In genomic region chr21:27154451-27155129, GRCh38 we compare ENCODE assay signal across 17 cellular contexts.
DNase-seq lines count a peak whose midpoint lies in the region; ATAC-seq and TF ChIP-seq lines count a peak whose summit lies in the region.
"Had no signal": no experiment of that assay in that cellular context is flagged by ENCODE, and none has a peak within 500 bp of the region (broad histone marks: within the 10 kb centered on the region; RNA-seq: fewer than 3 reads in every experiment).

No MANE protein-coding gene starts in this region.

- WGBS in body of pancreas, 2 donors, result 31 to 35% methylated on average over 4 of the region's 4 CpGs
- WGBS in gastroesophageal sphincter (ENCODE audit: low coverage in 1 of 2), 2 donors, result 22 to 70% methylated on average over 3 to 4 of the region's 4 CpGs
- 39% methylated on average over 4 of the region's 4 CpGs for WGBS in prostate gland

- TF ChIP-seq EP300 in gastroesophageal sphincter (IDR thresholded peaks at IDR 0.05), result no peak

- no peak for TF ChIP-seq POLR2A in body of pancreas (IDR thresholded peaks at IDR 0.05)
- no peak for TF ChIP-seq POLR2A in gastroesophageal sphincter (IDR thresholded peaks at IDR 0.05)
- no peak for TF ChIP-seq POLR2A in prostate gland (IDR thresholded peaks at IDR 0.05)

- intact Hi-C loops in body of pancreas (cut with DNase I), result no loop called here
- intact Hi-C loops in prostate gland (cut with DNase I), result no loop called here

- no peak overlapping the region for H3K4me3 ChIP-seq in body of pancreas
- no peak overlapping the region for H3K4me3 ChIP-seq in gastroesophageal sphincter
- H3K4me3 ChIP-seq in prostate gland, result no peak overlapping the region
- H3K4me3 ChIP-seq: PC-9 had no signal

- peak; percentile 86 for ATAC-seq in body of pancreas
- ATAC-seq in gastroesophageal sphincter, result peak; percentile 80
- peak; percentile 89 for ATAC-seq in omental fat pad (ENCODE audit: low FRiP score)
- no peak for ATAC-seq in GM19395 (IDR thresholded peaks at IDR 0.05; ENCODE audit: unreplicated experiment)

- H3K4me1 ChIP-seq in body of pancreas (peaks cover 21% of the 10 kb centered on the region), gastroesophageal sphincter (peaks cover 0 to 22% (median 0%) of the 10 kb centered on the region in 3 donors), prostate gland (replicated peaks) (no peaks in the 10 kb centered on the region)

- TF ChIP-seq CTCF in body of pancreas (IDR thresholded peaks at IDR 0.05) (no peak), gastroesophageal sphincter (IDR thresholded peaks at IDR 0.05) (no peak), omental fat pad (IDR thresholded peaks at IDR 0.05) (no peak), prostate gland (IDR thresholded peaks at IDR 0.05) (no peak)

- H3K27ac ChIP-seq in body of pancreas (peak overlapping the region in 3 of 4 donors; percentile 50 to 78 (median 76)), gastroesophageal sphincter (peak overlapping the region in 3 of 4 donors; percentile 40 to 50 (median 42)), prostate gland (no peak overlapping the region)
- H3K27ac ChIP-seq: PC-9 had no signal

- no peaks in the 10 kb centered on the region for H3K27me3 ChIP-seq in body of pancreas
- H3K27me3 ChIP-seq in gastroesophageal sphincter, result no peaks in the 10 kb centered on the region
- no peaks in the 10 kb centered on the region for H3K27me3 ChIP-seq in prostate gland (replicated peaks; ENCODE audit: insufficient read depth)

- H3K36me3 ChIP-seq in body of pancreas (replicated peaks in 1 of 2; ENCODE audit: insufficient read depth in 1 of 2, low read depth in 2 of 2) (no peaks in the 10 kb centered on the region), gastroesophageal sphincter (no peaks in the 10 kb centered on the region), prostate gland (no peaks in the 10 kb centered on the region)

- H3K9me3 ChIP-seq in body of pancreas (no peaks in the 10 kb centered on the region), gastroesophageal sphincter (no peaks in the 10 kb centered on the region), prostate gland (no peaks in the 10 kb centered on the region)

- DNase-seq in AG20443 (ENCODE audit: low spot score) (peak; percentile 13), body of pancreas (peak in 2 of 4 donors; percentile 26 to 41), omental fat pad (ENCODE audit: low spot score) (no peak), DMS 273 treated with DMSO at 0.1 percent for 48 hours (lab: John Stamatoyannopoulos, UW) (no peak), prostate gland (ENCODE audit: low spot score) (no peak), amniotic stem cell (lab: John Stamatoyannopoulos, UW) (no peak)
- DNase-seq: C1 segment of cervical spinal cord, DND-41, GDM1, KBM-7, NCI-H1436, NCI-H2029, NCI-H2171 treated with DMSO at 0.1 percent for 48 hours, NCI-H774, PC-9 had no signal

Comparison
In these comparisons a context has a peak if more than half of its experiments do, and no peak if none do; other contexts are left out.
1. H3K27ac ChIP-seq: peak in body of pancreas (3 of 4) and gastroesophageal sphincter (3 of 4); none in prostate gland (0 of 2).